8 cellular contexts compared by ENCODE assay signal in the genomic region with DNA sequence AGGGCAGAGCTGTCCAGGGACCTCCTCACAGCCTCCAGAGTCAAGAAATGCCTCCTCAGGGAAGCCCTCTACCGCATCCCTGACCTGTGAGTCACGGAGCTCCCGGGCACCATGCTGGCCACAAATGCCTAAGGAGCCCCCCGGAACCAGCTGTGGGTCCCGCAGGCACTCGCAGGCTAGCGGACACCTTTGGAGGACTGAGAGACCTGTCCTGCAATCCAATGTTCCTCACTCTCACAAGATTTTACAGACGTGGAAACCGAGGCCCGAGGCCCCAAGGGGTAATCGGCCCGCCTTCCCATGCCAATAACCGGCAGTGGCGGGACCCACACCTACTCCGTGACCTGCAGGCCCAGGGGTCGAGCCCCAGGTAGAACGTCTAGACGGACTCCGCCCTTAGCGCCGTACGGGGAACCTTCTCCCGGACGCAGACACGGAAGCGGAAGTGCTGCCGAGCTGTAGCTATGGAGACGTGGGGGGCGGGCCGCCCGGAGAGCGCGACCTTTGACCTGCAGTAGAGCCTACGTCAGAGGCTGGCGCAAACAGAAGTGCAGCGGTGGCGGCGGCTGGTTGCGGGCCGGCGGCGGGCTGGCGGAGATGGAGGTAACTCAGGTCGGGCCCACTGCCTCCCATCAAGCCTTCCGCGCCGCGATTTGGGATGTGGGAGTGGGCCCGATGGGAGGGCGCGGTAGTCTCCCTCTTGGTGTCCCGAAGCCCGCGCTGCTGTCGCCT. TPM values are rescaled to one million over a fixed set of nuclear protein-coding genes. Genes with fewer than 3 reads are reported as not detected.
A peak's percentile ranks its signal among the peaks of the same experiment; 100 is the strongest.
DNase-seq lines count a peak whose midpoint lies in the region; ATAC-seq and TF ChIP-seq lines count a peak whose summit lies in the region.

A gene with protein sequence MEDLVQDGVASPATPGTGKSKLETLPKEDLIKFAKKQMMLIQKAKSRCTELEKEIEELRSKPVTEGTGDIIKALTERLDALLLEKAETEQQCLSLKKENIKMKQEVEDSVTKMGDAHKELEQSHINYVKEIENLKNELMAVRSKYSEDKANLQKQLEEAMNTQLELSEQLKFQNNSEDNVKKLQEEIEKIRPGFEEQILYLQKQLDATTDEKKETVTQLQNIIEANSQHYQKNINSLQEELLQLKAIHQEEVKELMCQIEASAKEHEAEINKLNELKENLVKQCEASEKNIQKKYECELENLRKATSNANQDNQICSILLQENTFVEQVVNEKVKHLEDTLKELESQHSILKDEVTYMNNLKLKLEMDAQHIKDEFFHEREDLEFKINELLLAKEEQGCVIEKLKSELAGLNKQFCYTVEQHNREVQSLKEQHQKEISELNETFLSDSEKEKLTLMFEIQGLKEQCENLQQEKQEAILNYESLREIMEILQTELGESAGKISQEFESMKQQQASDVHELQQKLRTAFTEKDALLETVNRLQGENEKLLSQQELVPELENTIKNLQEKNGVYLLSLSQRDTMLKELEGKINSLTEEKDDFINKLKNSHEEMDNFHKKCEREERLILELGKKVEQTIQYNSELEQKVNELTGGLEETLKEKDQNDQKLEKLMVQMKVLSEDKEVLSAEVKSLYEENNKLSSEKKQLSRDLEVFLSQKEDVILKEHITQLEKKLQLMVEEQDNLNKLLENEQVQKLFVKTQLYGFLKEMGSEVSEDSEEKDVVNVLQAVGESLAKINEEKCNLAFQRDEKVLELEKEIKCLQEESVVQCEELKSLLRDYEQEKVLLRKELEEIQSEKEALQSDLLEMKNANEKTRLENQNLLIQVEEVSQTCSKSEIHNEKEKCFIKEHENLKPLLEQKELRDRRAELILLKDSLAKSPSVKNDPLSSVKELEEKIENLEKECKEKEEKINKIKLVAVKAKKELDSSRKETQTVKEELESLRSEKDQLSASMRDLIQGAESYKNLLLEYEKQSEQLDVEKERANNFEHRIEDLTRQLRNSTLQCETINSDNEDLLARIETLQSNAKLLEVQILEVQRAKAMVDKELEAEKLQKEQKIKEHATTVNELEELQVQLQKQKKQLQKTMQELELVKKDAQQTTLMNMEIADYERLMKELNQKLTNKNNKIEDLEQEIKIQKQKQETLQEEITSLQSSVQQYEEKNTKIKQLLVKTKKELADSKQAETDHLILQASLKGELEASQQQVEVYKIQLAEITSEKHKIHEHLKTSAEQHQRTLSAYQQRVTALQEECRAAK (N-terminal part only) (plus strand): TSS at position 529 of the 732 bp plus-strand sequence. CDS start 69 bp downstream, at position 598.

- ATAC-seq in HG02852 (IDR thresholded peaks at IDR 0.05; ENCODE audit: unreplicated experiment) (peak; percentile 99), heart left ventricle (peak; percentile 99 to 100 (median 100))
- ATAC-seq in activated naive CD8-positive, alpha-beta T cell treated with anti-CD3 and anti-CD28 coated beads, Interleukin-2, amount 50 U/mL, for 24 hours: peak; percentile 99

- no peak for TF ChIP-seq CTCF in GM13976 (IDR thresholded peaks at IDR 0.05; ENCODE audit: borderline replicate concordance, control extremely low read depth, extremely low read depth, insufficient read depth, missing control alignments)
- TF ChIP-seq CTCF in heart left ventricle (IDR thresholded peaks at IDR 0.05): no peak
- no peak for TF ChIP-seq CTCF in transverse colon (IDR thresholded peaks at IDR 0.05)

- peak within 1 kb of the TSS; percentile 65 to 99 (median 82) for H3K4me3 ChIP-seq in heart left ventricle
- peak within 1 kb of the TSS; percentile 35 to 93 (median 61) for H3K4me3 ChIP-seq in transverse colon

- H3K36me3 ChIP-seq in heart left ventricle (peaks cover 0 to 32% (median 24%) of the 10 kb centered on the region in 9 donors), transverse colon (peaks cover 0 to 12% (median 6%) of the 10 kb centered on the region in 4 donors)

- H3K27ac ChIP-seq in heart left ventricle (peak within 1 kb of the TSS; percentile 79 to 91 (median 85)), transverse colon (peak within 1 kb of the TSS; percentile 87 to 96 (median 90))

- in situ Hi-C loops in GM13976 (cut with MboI; ENCODE audit: low sequenced_read_pairs, unreplicated experiment) (no loop called here), transverse colon (cut with MboI; ENCODE audit: low pct_ligation_motif_present in 1 of 4, low pct_unique_long_range_greater_than_20kb in 1 of 4, low sequenced_read_pairs in 3 of 4) (no loop called here)

- H3K4me3 Mint-ChIP-seq in activated naive CD8-positive, alpha-beta T cell treated with anti-CD3 and anti-CD28 coated beads, Interleukin-2, amount 50 U/mL, for 24 hours: peak within 1 kb of the TSS; percentile 99

- H3K4me1 ChIP-seq in heart left ventricle: peaks cover 0 to 22% (median 9%) of the 10 kb centered on the region in 12 donors
- H3K4me1 ChIP-seq in transverse colon: peaks cover 0 to 37% (median 20%) of the 10 kb centered on the region in 4 donors

- no peaks in the 10 kb centered on the region for H3K27me3 Mint-ChIP-seq in activated naive CD8-positive, alpha-beta T cell treated with anti-CD3 and anti-CD28 coated beads, Interleukin-2, amount 50 U/mL, for 24 hours

- peak in 1 of 2 donors; percentile 83 for TF ChIP-seq POLR2A in heart left ventricle (IDR thresholded peaks at IDR 0.05)
- peak; percentile 96 for TF ChIP-seq POLR2A in transverse colon (IDR thresholded peaks at IDR 0.05)

- peaks cover 13% of the 10 kb centered on the region for H3K36me3 Mint-ChIP-seq in activated naive CD8-positive, alpha-beta T cell treated with anti-CD3 and anti-CD28 coated beads, Interleukin-2, amount 50 U/mL, for 24 hours (ENCODE audit: low read depth)

- intact Hi-C loops in heart left ventricle (cut with DNase I) (loop anchor here in 2 of 10 donors (5.0 to 10.0 kb wide), 2 partner anchors 136 to 138 kb away; no protein-coding TSS in a partner anchor), transverse colon (cut with DNase I; ENCODE audit: low total_unique reads) (no loop called here)

- TF ChIP-seq EP300 in transverse colon (IDR thresholded peaks at IDR 0.05; ENCODE audit: low read depth): no peak

- peak within 1 kb of the TSS; percentile 96 for H3K27ac Mint-ChIP-seq in activated naive CD8-positive, alpha-beta T cell treated with anti-CD3 and anti-CD28 coated beads, Interleukin-2, amount 50 U/mL, for 24 hours

- H3K27me3 ChIP-seq in heart left ventricle: no peaks in the 10 kb centered on the region
- no peaks in the 10 kb centered on the region for H3K27me3 ChIP-seq in transverse colon

- WGBS in heart left ventricle, 4 donors: 1 to 2% (median 1%) methylated on average over 23 to 55 of the region's 55 CpGs
- 0% methylated on average over 32 of the region's 55 CpGs; no CpG with 5 or more reads in 1 of the 2 donors for WGBS in transverse colon (ENCODE audit: low coverage in 1 of 2), 2 donors

- H3K9me3 Mint-ChIP-seq in activated naive CD8-positive, alpha-beta T cell treated with anti-CD3 and anti-CD28 coated beads, Interleukin-2, amount 50 U/mL, for 24 hours: no peaks in the 10 kb centered on the region

- DNase-seq in GM13976 (ENCODE audit: low spot score): peak; percentile 95
- DNase-seq in NCI-H1436 treated with DMSO at 0.1 percent for 48 hours (lab: John Stamatoyannopoulos, UW): peak; percentile 73
- DNase-seq in T follicular helper cell (ENCODE audit: low read depth): peak; percentile 96
- peak; percentile 95 for DNase-seq in activated naive CD8-positive, alpha-beta T cell treated with anti-CD3 and anti-CD28 coated beads, Interleukin-2, amount 50 U/mL, for 24 hours
- peak; percentile 94 to 97 (median 95) for DNase-seq in heart left ventricle
- DNase-seq in pons (ENCODE audit: low spot score): peak; percentile 89
- peak; percentile 98 for DNase-seq in transverse colon

- H3K9me3 ChIP-seq in heart left ventricle (no peaks in the 10 kb centered on the region), transverse colon (no peaks in the 10 kb centered on the region)

- H3K4me1 Mint-ChIP-seq in activated naive CD8-positive, alpha-beta T cell treated with anti-CD3 and anti-CD28 coated beads, Interleukin-2, amount 50 U/mL, for 24 hours: peaks cover 40% of the 10 kb centered on the region

RNA-seq across cellular contexts. Expression of the gene that starts here (rescaled TPM):
- total RNA-seq in heart left ventricle (10 to 100 TPM; 11.9 to 39.5 (median 25.1) TPM), transverse colon (100 to 1,000 TPM in 1 of 4 donors, 10 to 100 TPM in 3; 27.5 to 120 (median 75.9) TPM)
- 10 to 100 TPM in 1 of 2 donors, 1 to 10 TPM in 1; 6.4 to 10.8 TPM for polyA plus RNA-seq in heart left ventricle

Comparison
In these comparisons a context has a peak if more than half of its experiments do, and no peak if none do; other contexts are left out.
1. Peak in every context shown above with its lines: DNase-seq, ATAC-seq, H3K4me3 ChIP-seq and H3K27ac ChIP-seq.